Comparison of ENCODE assay signal across 28 cellular contexts in the genomic region with DNA sequence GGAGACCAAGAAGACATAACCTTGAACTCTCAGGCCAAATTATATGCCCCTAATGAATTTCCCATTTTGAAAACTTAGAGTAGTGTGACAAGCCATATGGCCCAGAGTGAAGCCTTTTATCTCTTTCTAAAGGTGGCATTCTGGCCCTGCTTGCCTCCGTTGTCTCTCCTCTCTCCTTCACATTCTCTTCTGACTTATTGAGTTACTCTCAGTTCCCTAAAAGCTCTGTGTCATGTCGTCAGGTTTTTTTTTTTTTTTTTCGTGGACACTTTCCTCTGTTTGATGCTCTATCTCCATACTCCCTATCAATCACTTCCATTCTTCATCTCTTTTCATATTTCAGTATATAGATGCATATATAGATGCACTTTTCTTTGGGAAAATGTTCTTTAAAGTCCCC.
"Had no signal": no experiment of that assay in that cellular context is flagged by ENCODE, and none has a peak within 500 bp of the region (broad histone marks: within the 10 kb centered on the region; RNA-seq: fewer than 3 reads in every experiment).

No MANE protein-coding gene starts in this region.

- H3K4me1 ChIP-seq: left lung, lower lobe of right lung, right atrium auricular region, right lobe of liver, transverse colon, upper lobe of left lung, vagina had no signal

- H3K4me1 Mint-ChIP-seq: immature natural killer cell; naive B cell; natural killer cell; nephron progenitor cell; stimulated activated memory B cell treated with anti-CD40 and anti-IgM and Interleukin-4, amounts not matched to agents 10 μg/mL and 1 μg/mL and 100 μg/mL, for 72 hours; stimulated activated naive CD8-positive, alpha-beta T cell treated with anti-CD3 and anti-CD28 coated beads, Interleukin-15, amount 100 ng/mL, for 72 hours had no signal

- H3K9me3 ChIP-seq: left lung, lower lobe of right lung, ovary, right atrium auricular region, right lobe of liver, transverse colon, upper lobe of left lung, vagina had no signal

- H3K9me3 Mint-ChIP-seq: mesothelial cell of epicardium; nephron progenitor cell; stimulated activated memory B cell treated with anti-CD40 and anti-IgM and Interleukin-4, amounts not matched to agents 10 μg/mL and 1 μg/mL and 100 μg/mL, for 72 hours had no signal

- H3K4me3 ChIP-seq: left lung, lower lobe of right lung, ovary, right atrium auricular region, right lobe of liver, smooth muscle cell, transverse colon, upper lobe of left lung, vagina had no signal

- DNase-seq: hypothalamus; immature natural killer cell; kidney; left colon; left lung; lower lobe of right lung; mammary epithelial cell; mesenchymal stem cell; naive B cell; natural killer cell; nephron progenitor cell; ovary; right lobe of liver; stimulated activated CD4-positive, alpha-beta T cell treated with anti-CD3 and anti-CD28 coated beads, Interleukin-1b, Interleukin-23, amount 100 ng/mL, for 48 hours; stimulated activated CD4-positive, alpha-beta T cell treated with anti-CD3 and anti-CD28 coated beads, Interleukin-2, amount 100 ng/mL, for 48 hours; stimulated activated CD4-positive, alpha-beta T cell treated with anti-CD3 and anti-CD28 coated beads, Interleukin-4, amount 100 ng/mL, for 4 hours; stimulated activated CD8-positive, alpha-beta memory T cell treated with anti-CD3 and anti-CD28 coated beads, Interleukin-4, amount 100 ng/mL, for 48 hours; stimulated activated naive CD4-positive, alpha-beta T cell treated with Interleukin-2 at 50 U/mL for 16 hours; stimulated activated naive CD8-positive, alpha-beta T cell treated with anti-CD3 and anti-CD28 coated beads, Interleukin-15, amount 100 ng/mL, for 72 hours; substantia nigra; transverse colon; upper lobe of left lung had no signal

- H3K36me3 ChIP-seq: left lung, lower lobe of right lung, ovary, right atrium auricular region, right lobe of liver, transverse colon, upper lobe of left lung, vagina had no signal

- H3K27ac Mint-ChIP-seq: immature natural killer cell; mesothelial cell of epicardium; naive B cell; natural killer cell; nephron progenitor cell; progenitor cell of endocrine pancreas; stimulated activated memory B cell treated with anti-CD40 and anti-IgM and Interleukin-4, amounts not matched to agents 10 μg/mL and 1 μg/mL and 100 μg/mL, for 72 hours; stimulated activated naive CD8-positive, alpha-beta T cell treated with anti-CD3 and anti-CD28 coated beads, Interleukin-15, amount 100 ng/mL, for 72 hours had no signal

- H3K27me3 ChIP-seq: left lung, ovary, right atrium auricular region, right lobe of liver, transverse colon, upper lobe of left lung, vagina had no signal

- H3K27ac ChIP-seq: left lung, lower lobe of right lung, ovary, right atrium auricular region, right lobe of liver, transverse colon, upper lobe of left lung, vagina had no signal

- H3K36me3 Mint-ChIP-seq: mesothelial cell of epicardium; naive B cell; stimulated activated memory B cell treated with anti-CD40 and anti-IgM and Interleukin-4, amounts not matched to agents 10 μg/mL and 1 μg/mL and 100 μg/mL, for 72 hours had no signal

- H3K4me3 Mint-ChIP-seq: immature natural killer cell; mesothelial cell of epicardium; naive B cell; natural killer cell; nephron progenitor cell; stimulated activated memory B cell treated with anti-CD40 and anti-IgM and Interleukin-4, amounts not matched to agents 10 μg/mL and 1 μg/mL and 100 μg/mL, for 72 hours; stimulated activated naive CD8-positive, alpha-beta T cell treated with anti-CD3 and anti-CD28 coated beads, Interleukin-15, amount 100 ng/mL, for 72 hours had no signal

- H3K27me3 Mint-ChIP-seq: naive B cell; stimulated activated memory B cell treated with anti-CD40 and anti-IgM and Interleukin-4, amounts not matched to agents 10 μg/mL and 1 μg/mL and 100 μg/mL, for 72 hours; stimulated activated naive CD8-positive, alpha-beta T cell treated with anti-CD3 and anti-CD28 coated beads, Interleukin-15, amount 100 ng/mL, for 72 hours had no signal
